Comparison of ENCODE assay signal across 1 cellular context in genomic region chr12:48862691-48863090, GRCh38.
TF ChIP-seq lines count a peak whose summit lies in the region.

No MANE protein-coding gene starts in this region.

TF ChIP-seq in H1, 55 proteins besides CTCF, POLR2A, EP300 and RAD21:
- no peak for TF ChIP-seq MAX (IDR thresholded peaks at IDR 0.05)
- TF ChIP-seq RXRA (IDR thresholded peaks at IDR 0.05; ENCODE audit: insufficient read depth, low read depth, low read length) = no peak
- TF ChIP-seq GABPA (IDR thresholded peaks at IDR 0.05; ENCODE audit: borderline replicate concordance, insufficient read depth, low read length) = no peak
TF ChIP-seq in H1: peak in this region for 0.
